Comparison of ENCODE assay signal across 12 cellular contexts in genomic region chr21:41453761-41454160, GRCh38. TPM values are rescaled to one million over a fixed set of nuclear protein-coding genes. Genes with fewer than 3 reads are reported as not detected.
"Had no signal": no experiment of that assay in that cellular context is flagged by ENCODE, and none has a peak within 500 bp of the region (broad histone marks: within the 10 kb centered on the region; RNA-seq: fewer than 3 reads in every experiment).

No MANE protein-coding gene starts in this region.

- H3K27me3 Mint-ChIP-seq: naive thymus-derived CD8-positive, alpha-beta T cell had no signal

- H3K27me3 ChIP-seq: esophagus muscularis mucosa had no signal

- H3K27ac Mint-ChIP-seq: T-helper 1 cell treated with Interleukin-12 subunit alpha and Interleukin-12 subunit beta and Interleukin-4 antibody, amounts not matched to agents 30 μg/mL and 1 μg/mL, for 36 hours had no signal

- H3K4me3 ChIP-seq: esophagus muscularis mucosa had no signal

- ATAC-seq: naive thymus-derived CD8-positive, alpha-beta T cell; right cardiac atrium had no signal

- H3K4me3 Mint-ChIP-seq: naive thymus-derived CD8-positive, alpha-beta T cell; T-helper 1 cell treated with Interleukin-12 subunit alpha and Interleukin-12 subunit beta and Interleukin-4 antibody, amounts not matched to agents 30 μg/mL and 1 μg/mL, for 36 hours had no signal

- DNase-seq: activated gamma-delta T cell; naive thymus-derived CD8-positive, alpha-beta T cell; nucleus accumbens; right cardiac atrium; SK-N-SH; small intestine; trophoblast cell had no signal

- H3K4me1 ChIP-seq: esophagus muscularis mucosa had no signal

- H3K9me3 ChIP-seq: esophagus muscularis mucosa, SK-N-SH had no signal

- H3K27ac ChIP-seq: esophagus muscularis mucosa had no signal

- H3K9me3 Mint-ChIP-seq: naive thymus-derived CD8-positive, alpha-beta T cell; T-helper 1 cell treated with Interleukin-12 subunit alpha and Interleukin-12 subunit beta and Interleukin-4 antibody, amounts not matched to agents 30 μg/mL and 1 μg/mL, for 36 hours had no signal

RNA-seq across cellular contexts. Expression of gene TMPRSS2, which starts 54.2 kb away (rescaled TPM):
- total RNA-seq: fibroblast of villous mesenchyme; lung microvascular endothelial cell; mononuclear cell; naive thymus-derived CD8-positive, alpha-beta T cell; right cardiac atrium had no signal
- polyA plus RNA-seq: naive thymus-derived CD8-positive, alpha-beta T cell; SK-N-SH had no signal
